Comparison of ENCODE assay signal across 12 cellular contexts in genomic region chr1:36279789-36280296, GRCh38. TPM values are rescaled to one million over a fixed set of nuclear protein-coding genes. Genes with fewer than 3 reads are reported as not detected.
A peak's percentile ranks its signal among the peaks of the same experiment; 100 is the strongest.
DNase-seq lines count a peak whose midpoint lies in the region; ATAC-seq and TF ChIP-seq lines count a peak whose summit lies in the region.
"Had no signal": no experiment of that assay in that cellular context is flagged by ENCODE, and none has a peak within 500 bp of the region (broad histone marks: within the 10 kb centered on the region; RNA-seq: fewer than 3 reads in every experiment).

No MANE protein-coding gene starts in this region.

- no peaks in the 10 kb centered on the region for H3K9me3 Mint-ChIP-seq in CD8-positive, alpha-beta memory T cell
- no peaks in the 10 kb centered on the region for H3K9me3 Mint-ChIP-seq in endodermal cell

- peaks cover 25% of the 10 kb centered on the region for H3K36me3 ChIP-seq in CD8-positive, alpha-beta memory T cell (ENCODE audit: insufficient read depth, low read length)
- H3K36me3 ChIP-seq in OCI-LY1 (ENCODE audit: insufficient read depth, low read length) (peaks cover 52% of the 10 kb centered on the region), endodermal cell (ENCODE audit: control insufficient read depth, insufficient read depth, low read length) (peaks cover 56% of the 10 kb centered on the region), prostate gland (no peaks in the 10 kb centered on the region), body of pancreas (replicated peaks in 1 of 2; ENCODE audit: insufficient read depth in 1 of 2, low read depth in 2 of 2) (peaks cover 0 to 9% of the 10 kb centered on the region in 2 donors)

- no peak overlapping the region for H3K4me3 Mint-ChIP-seq in CD8-positive, alpha-beta memory T cell
- no peak overlapping the region for H3K4me3 Mint-ChIP-seq in endodermal cell

- H3K27ac Mint-ChIP-seq in CD8-positive, alpha-beta memory T cell, result peak overlapping the region; percentile 13 to 80 (median 54)
- peak overlapping the region; percentile 46 for H3K27ac Mint-ChIP-seq in endodermal cell
- H3K27ac Mint-ChIP-seq: progenitor cell of endocrine pancreas had no signal

- no peak overlapping the region for H3K4me3 ChIP-seq in CD8-positive, alpha-beta memory T cell (ENCODE audit: low read length)
- H3K4me3 ChIP-seq in OCI-LY1 (ENCODE audit: low read depth, low read length, poor library complexity, severe bottlenecking) (no peak overlapping the region), endodermal cell (ENCODE audit: low read length) (no peak overlapping the region), prostate gland (no peak overlapping the region), body of pancreas (no peak overlapping the region)

- ATAC-seq in body of pancreas, result no peak
- ATAC-seq: Panc1 had no signal

- no peak for TF ChIP-seq POLR2A in prostate gland (IDR thresholded peaks at IDR 0.05)
- TF ChIP-seq POLR2A in body of pancreas (IDR thresholded peaks at IDR 0.05), result no peak

- no peak for DNase-seq in CD8-positive, alpha-beta memory T cell
- DNase-seq in endodermal cell, result no peak
- no peak for DNase-seq in prostate gland (ENCODE audit: low spot score)
- no peak for DNase-seq in COLO829 (ENCODE audit: low spot score)
- no peak for DNase-seq in cortex of kidney (lab: John Stamatoyannopoulos, UW)
- no peak for DNase-seq in NCI-H2081 (lab: John Stamatoyannopoulos, UW)
- no peak for DNase-seq in body of pancreas
- DNase-seq: brain microvascular endothelial cell, Caco-2 had no signal

- intact Hi-C loops in prostate gland (cut with DNase I) (loop anchor here (5.0 to 10.0 kb wide), 2 partner anchors 58 to 95 kb away; partner anchors contain the start of gene THRAP3), body of pancreas (cut with DNase I) (loop anchor here (10.0 kb wide), 1 partner anchor 85 kb away; no protein-coding TSS in a partner anchor)

- H4K20me1 ChIP-seq in OCI-LY1 (ENCODE audit: insufficient read depth, low read length), result no peaks in the 10 kb centered on the region

- H3K36me3 Mint-ChIP-seq in CD8-positive, alpha-beta memory T cell, result peaks cover 0 to 41% (median 2%) of the 10 kb centered on the region in 3 donors
- peaks cover 22% of the 10 kb centered on the region for H3K36me3 Mint-ChIP-seq in endodermal cell (ENCODE audit: low read depth)

- no peaks in the 10 kb centered on the region for H3K4me1 ChIP-seq in CD8-positive, alpha-beta memory T cell (ENCODE audit: insufficient read depth, low read length)
- peaks cover 7% of the 10 kb centered on the region for H3K4me1 ChIP-seq in OCI-LY1 (ENCODE audit: insufficient read depth, low read length, severe bottlenecking)
- no peaks in the 10 kb centered on the region for H3K4me1 ChIP-seq in endodermal cell (ENCODE audit: control insufficient read depth, insufficient read depth, low read length)
- H3K4me1 ChIP-seq in prostate gland (replicated peaks), result peaks cover 7% of the 10 kb centered on the region
- H3K4me1 ChIP-seq in body of pancreas, result peaks cover 21% of the 10 kb centered on the region
- H3K4me1 ChIP-seq: Caco-2 had no signal

- no peak overlapping the region for H3K27ac ChIP-seq in CD8-positive, alpha-beta memory T cell (ENCODE audit: low read depth, low read length)
- peak overlapping the region; percentile 36 for H3K27ac ChIP-seq in OCI-LY1 (ENCODE audit: low read depth, low read length, poor library complexity, severe bottlenecking)
- H3K27ac ChIP-seq in endodermal cell (ENCODE audit: low read depth, low read length), result no peak overlapping the region
- H3K27ac ChIP-seq in prostate gland, result peak overlapping the region; percentile 51 to 72
- H3K27ac ChIP-seq in body of pancreas, result peak overlapping the region in 1 of 4 donors; percentile 47
- H3K27ac ChIP-seq: brain microvascular endothelial cell had no signal

- no peaks in the 10 kb centered on the region for H3K27me3 Mint-ChIP-seq in CD8-positive, alpha-beta memory T cell
- H3K27me3 Mint-ChIP-seq in endodermal cell (ENCODE audit: insufficient read depth), result no peaks in the 10 kb centered on the region
- H3K27me3 Mint-ChIP-seq: progenitor cell of endocrine pancreas had no signal

- peaks cover 13 to 31% (median 22%) of the 10 kb centered on the region in 3 donors for H3K4me1 Mint-ChIP-seq in CD8-positive, alpha-beta memory T cell
- no peaks in the 10 kb centered on the region for H3K4me1 Mint-ChIP-seq in endodermal cell

- H3K79me2 ChIP-seq in OCI-LY1 (ENCODE audit: insufficient read depth, low read length), result peaks cover 10% of the 10 kb centered on the region

- WGBS in endodermal cell (ENCODE audit: insufficient coverage in 1 of 2, insufficient read length in 1 of 2), 2 experiments, result 97 to 98% methylated on average over 6 to 7 of the region's 7 CpGs
- WGBS in prostate gland, result 74% methylated on average over 7 of the region's 7 CpGs
- 43% methylated on average over 7 of the region's 7 CpGs for WGBS in body of pancreas, 2 donors

- no peak overlapping the region for H3K4me2 ChIP-seq in OCI-LY1 (ENCODE audit: low read length)

- no peaks in the 10 kb centered on the region for H3K9me3 ChIP-seq in CD8-positive, alpha-beta memory T cell (ENCODE audit: low read length)
- H3K9me3 ChIP-seq in OCI-LY1 (ENCODE audit: low read length), result no peaks in the 10 kb centered on the region
- no peaks in the 10 kb centered on the region for H3K9me3 ChIP-seq in endodermal cell (ENCODE audit: control insufficient read depth, low read length)
- no peaks in the 10 kb centered on the region for H3K9me3 ChIP-seq in prostate gland
- no peaks in the 10 kb centered on the region for H3K9me3 ChIP-seq in body of pancreas
- H3K9me3 ChIP-seq: Caco-2 had no signal

- H3F3A ChIP-seq in OCI-LY1 (ENCODE audit: insufficient read depth, low read length), result peaks cover 21% of the 10 kb centered on the region

- CTCF ChIA-PET in CD8-positive, alpha-beta memory T cell (lab: Charles Lee), result interaction anchor here (1.4 to 4.9 kb wide), 4 partner anchors 16 to 130 kb away, joined by 3 to 18 read pairs (median 4); partner anchors contain the start of genes THRAP3 and TRAPPC3

- no peaks in the 10 kb centered on the region for H3K27me3 ChIP-seq in CD8-positive, alpha-beta memory T cell (ENCODE audit: insufficient read depth, low read length, poor library complexity, severe bottlenecking)
- H3K27me3 ChIP-seq in OCI-LY1 (ENCODE audit: insufficient read depth, low read length) (no peaks in the 10 kb centered on the region), endodermal cell (ENCODE audit: control insufficient read depth, insufficient read depth, low read length, poor library complexity, severe bottlenecking) (no peaks in the 10 kb centered on the region), prostate gland (replicated peaks; ENCODE audit: insufficient read depth) (no peaks in the 10 kb centered on the region), body of pancreas (no peaks in the 10 kb centered on the region)
- H3K27me3 ChIP-seq: brain microvascular endothelial cell had no signal

- H3K9ac ChIP-seq in OCI-LY1 (ENCODE audit: low read length) (no peak overlapping the region), endodermal cell (ENCODE audit: extremely low read depth, low read length, poor library complexity, severe bottlenecking) (no peak overlapping the region)

- no peak overlapping the region for H2AFZ ChIP-seq in OCI-LY1 (ENCODE audit: low read length)

- no peak for TF ChIP-seq CTCF in OCI-LY1 (IDR thresholded peaks at IDR 0.05; ENCODE audit: low read length)
- TF ChIP-seq CTCF in endodermal cell (conservative IDR thresholded peaks at IDR 0.05), result no peak
- no peak for TF ChIP-seq CTCF in prostate gland (IDR thresholded peaks at IDR 0.05)
- no peak for TF ChIP-seq CTCF in body of pancreas (IDR thresholded peaks at IDR 0.05)

- no peaks in the 10 kb centered on the region for H3K9me2 ChIP-seq in OCI-LY1 (ENCODE audit: low read depth, low read length)

- POLR2A ChIA-PET in CD8-positive, alpha-beta memory T cell (lab: Charles Lee), result no interaction called here

RNA-seq across cellular contexts. Expression of gene SH3D21, which starts 26.3 kb away (rescaled TPM):
- total RNA-seq in CD8-positive, alpha-beta memory T cell, result 1 to 10 TPM; 2.5 to 2.6 TPM
- not detected for polyA plus RNA-seq in CD8-positive, alpha-beta memory T cell
- total RNA-seq in endodermal cell (10 to 100 TPM; 14.7 to 15.5 TPM), prostate gland (10 to 100 TPM in 1 of 2 donors, 1 to 10 TPM in 1; 8.1 to 10.6 TPM), body of pancreas (under 1 TPM; 0.33 to 0.52 TPM)
- 11.3 TPM for polyA plus RNA-seq in endodermal cell (2013, experiment 1 of 2)
- polyA plus RNA-seq in endodermal cell (2013, experiment 2 of 2), result 12.9 TPM

RNA-seq across cellular contexts. Expression of gene EVA1B, which starts 43.6 kb away (rescaled TPM):
- total RNA-seq in CD8-positive, alpha-beta memory T cell, result 10 to 100 TPM; 13.6 to 16.3 TPM
- polyA plus RNA-seq in CD8-positive, alpha-beta memory T cell, result 8.1 TPM
- total RNA-seq in endodermal cell, result 10 to 100 TPM; 14.1 to 16.3 TPM
- 26.5 TPM for polyA plus RNA-seq in endodermal cell (2013, experiment 1 of 2)
- polyA plus RNA-seq in endodermal cell (2013, experiment 2 of 2), result 28.6 TPM
- 10 to 100 TPM; 67.1 to 78.7 TPM for total RNA-seq in prostate gland
- total RNA-seq in body of pancreas, result 10 to 100 TPM; 32.2 to 32.3 TPM

RNA-seq across cellular contexts. Expression of gene THRAP3, which starts 55.6 kb away (rescaled TPM):
- 100 to 1,000 TPM; 167 to 168 TPM for total RNA-seq in CD8-positive, alpha-beta memory T cell
- 100 TPM for polyA plus RNA-seq in CD8-positive, alpha-beta memory T cell
- total RNA-seq in endodermal cell (100 to 1,000 TPM; 145 to 165 TPM), prostate gland (100 to 1,000 TPM; 100 to 123 TPM), body of pancreas (10 to 100 TPM; 27.4 to 32.2 TPM)
- 110 TPM for polyA plus RNA-seq in endodermal cell (2013, experiment 1 of 2)
- polyA plus RNA-seq in endodermal cell (2013, experiment 2 of 2), result 105 TPM

Comparison
In these comparisons a context has a peak if more than half of its experiments do, and no peak if none do; other contexts are left out.
1. H3K27ac ChIP-seq: peak in OCI-LY1 (single experiment) and prostate gland (2 of 2); none in CD8-positive, alpha-beta memory T cell (single experiment) and endodermal cell (single experiment).